In genomic region chr13:111341886-111342285, GRCh38 we compare ENCODE assay signal across 17 cellular contexts. TPM values are rescaled to one million over a fixed set of nuclear protein-coding genes. Genes with fewer than 3 reads are reported as not detected.
DNase-seq lines count a peak whose midpoint lies in the region; ATAC-seq and TF ChIP-seq lines count a peak whose summit lies in the region.
"Had no signal": no experiment of that assay in that cellular context is flagged by ENCODE, and none has a peak within 500 bp of the region (broad histone marks: within the 10 kb centered on the region; RNA-seq: fewer than 3 reads in every experiment).

No MANE protein-coding gene starts in this region.

- H3K4me3 Mint-ChIP-seq in osteocyte (ENCODE audit: unreplicated experiment), result no peak overlapping the region
- H3K4me3 Mint-ChIP-seq: CD4-positive, CD25-positive, alpha-beta regulatory T cell had no signal

- WGBS in esophagus muscularis mucosa, result 93% methylated on average over 3 of the region's 5 CpGs

- H3K4me3 ChIP-seq in right atrium auricular region (no peak overlapping the region), esophagus muscularis mucosa (no peak overlapping the region)
- H3K4me3 ChIP-seq: GM23248 had no signal

- ATAC-seq in Right ventricle myocardium inferior (no peak), GM21786 (IDR thresholded peaks at IDR 0.05; ENCODE audit: unreplicated experiment) (no peak), HG02970 (IDR thresholded peaks at IDR 0.05; ENCODE audit: low FRiP score, unreplicated experiment) (no peak)

- H3K9me3 ChIP-seq in right atrium auricular region (no peaks in the 10 kb centered on the region), esophagus muscularis mucosa (no peaks in the 10 kb centered on the region)
- H3K9me3 ChIP-seq: BE2C had no signal

- no peaks in the 10 kb centered on the region for H3K4me1 ChIP-seq in right atrium auricular region
- H3K4me1 ChIP-seq in esophagus muscularis mucosa, result no peaks in the 10 kb centered on the region
- H3K4me1 ChIP-seq: BE2C had no signal

- no peak overlapping the region for H3K27ac Mint-ChIP-seq in osteocyte (ENCODE audit: unreplicated experiment)
- H3K27ac Mint-ChIP-seq: CD4-positive, CD25-positive, alpha-beta regulatory T cell; CD8-positive, alpha-beta memory T cell had no signal

- no peak for TF ChIP-seq POLR2A in esophagus muscularis mucosa (IDR thresholded peaks at IDR 0.05; ENCODE audit: low read depth)

- no peak for TF ChIP-seq EP300 in esophagus muscularis mucosa (IDR thresholded peaks at IDR 0.05)

- intact Hi-C loops in Right ventricle myocardium inferior (cut with DNase I) (no loop called here), esophagus muscularis mucosa (cut with DNase I) (no loop called here)

- H3K9me3 Mint-ChIP-seq in osteocyte (ENCODE audit: unreplicated experiment), result no peaks in the 10 kb centered on the region

- peaks cover 7% of the 10 kb centered on the region for H3K4me1 Mint-ChIP-seq in osteocyte (ENCODE audit: unreplicated experiment)

- DNase-seq in right atrium auricular region (ENCODE audit: low spot score), result peak; percentile 52
- no peak for DNase-seq in Right ventricle myocardium inferior (ENCODE audit: missing footprints)
- peak; percentile 86 for DNase-seq in esophagus muscularis mucosa (ENCODE audit: extremely low spot score)
- DNase-seq in osteocyte (ENCODE audit: extremely low spot score, unreplicated experiment), result peak; percentile 75
- no peak for DNase-seq in substantia nigra (lab: John Stamatoyannopoulos, UW)
- DNase-seq: BE2C; C1 segment of cervical spinal cord; CD4-positive, CD25-positive, alpha-beta regulatory T cell; CD8-positive, alpha-beta memory T cell; COR-L47; GM23248; HCEC 1CT had no signal

- H3K27me3 ChIP-seq in right atrium auricular region (no peaks in the 10 kb centered on the region), esophagus muscularis mucosa (no peaks in the 10 kb centered on the region)

- H3K27ac ChIP-seq in right atrium auricular region (no peak overlapping the region), esophagus muscularis mucosa (replicated peaks in 1 of 4) (no peak overlapping the region), substantia nigra (ENCODE audit: low read depth, low read length, poor library complexity, severe bottlenecking) (no peak overlapping the region)
- H3K27ac ChIP-seq: GM23248, HL-60 had no signal

- no peaks in the 10 kb centered on the region for H3K27me3 Mint-ChIP-seq in osteocyte (ENCODE audit: unreplicated experiment)
- H3K27me3 Mint-ChIP-seq: CD4-positive, CD25-positive, alpha-beta regulatory T cell; CD8-positive, alpha-beta memory T cell had no signal

- H3K36me3 ChIP-seq in right atrium auricular region (no peaks in the 10 kb centered on the region), esophagus muscularis mucosa (peaks cover 0 to 3% (median 0%) of the 10 kb centered on the region in 4 donors)
- H3K36me3 ChIP-seq: BE2C had no signal

- H3K36me3 Mint-ChIP-seq in osteocyte (ENCODE audit: unreplicated experiment), result peaks cover 25% of the 10 kb centered on the region

- no peak for TF ChIP-seq CTCF in right atrium auricular region (IDR thresholded peaks at IDR 0.05)
- TF ChIP-seq CTCF in esophagus muscularis mucosa (IDR thresholded peaks at IDR 0.05), result no peak
- no peak for TF ChIP-seq CTCF in osteocyte (IDR thresholded peaks at IDR 0.05)

RNA-seq across cellular contexts. Expression of gene TEX29, which starts 21.4 kb away (rescaled TPM):
- total RNA-seq in right atrium auricular region, result not detected
- total RNA-seq in Right ventricle myocardium inferior, result not detected
- under 1 TPM in 2 of 4 donors, not detected in 2; 0.83 to 0.99 TPM for total RNA-seq in esophagus muscularis mucosa
- total RNA-seq in osteocyte, result 1.9 TPM in 1 of 2 replicates, not detected in the other
- total RNA-seq: A172; CD4-positive, CD25-positive, alpha-beta regulatory T cell; CD8-positive, alpha-beta memory T cell; GM23248; H4 had no signal

Comparison
In these comparisons a context has a peak if more than half of its experiments do, and no peak if none do; other contexts are left out.
1. DNase-seq: peak in right atrium auricular region (single experiment), esophagus muscularis mucosa (single experiment) and osteocyte (single experiment); none in Right ventricle myocardium inferior (single experiment) and substantia nigra (0 of 49).